ENCODE assay signal across 15 cellular contexts in genomic region chr15:62063851-62064635, GRCh38. TPM values are rescaled to one million over a fixed set of nuclear protein-coding genes. Genes with fewer than 3 reads are reported as not detected.
DNase-seq lines count a peak whose midpoint lies in the region; ATAC-seq, FAIRE-seq and TF ChIP-seq lines count a peak whose summit lies in the region.
"Had no signal": no experiment of that assay in that cellular context is flagged by ENCODE, and none has a peak within 500 bp of the region (broad histone marks: within the 10 kb centered on the region; RNA-seq: fewer than 3 reads in every experiment).

No MANE protein-coding gene starts in this region.

- H3K27me3 ChIP-seq in body of pancreas (no peaks in the 10 kb centered on the region), small intestine (ENCODE audit: control insufficient read depth in 2 of 2, insufficient read depth in 2 of 2, low read length in 2 of 2) (no peaks in the 10 kb centered on the region), spleen (replicated peaks in 1 of 7) (peaks cover 0 to 35% (median 7%) of the 10 kb centered on the region in 7 donors)

- TF ChIP-seq POLR2A in body of pancreas (IDR thresholded peaks at IDR 0.05) (no peak), spleen (IDR thresholded peaks at IDR 0.05) (no peak)

- H3K4me3 ChIP-seq in body of pancreas (no peak overlapping the region), small intestine (ENCODE audit: low read depth in 1 of 2, low read length in 2 of 2) (no peak overlapping the region), spleen (no peak overlapping the region)
- H3K4me3 ChIP-seq: BLaER1 treated with 17β-estradiol and CSF1 and Interleukin-3, amounts not matched to agents 10 nM and 100 nM; esophagus muscularis mucosa; tibial nerve had no signal

- in situ Hi-C loops in KBM-7 (cut with MboI; ENCODE audit: low pct_unique_long_range_greater_than_20kb, low sequenced_read_pairs), result no loop called here

- H3K9me3 ChIP-seq in body of pancreas (no peaks in the 10 kb centered on the region), small intestine (ENCODE audit: control insufficient read depth, low read depth) (no peaks in the 10 kb centered on the region), spleen (no peaks in the 10 kb centered on the region)
- H3K9me3 ChIP-seq: esophagus muscularis mucosa, tibial nerve had no signal

- H3K36me3 ChIP-seq in body of pancreas (replicated peaks in 1 of 2; ENCODE audit: insufficient read depth in 1 of 2, low read depth in 2 of 2) (no peaks in the 10 kb centered on the region), small intestine (ENCODE audit: control insufficient read depth in 2 of 2, insufficient read depth in 2 of 2, low read length in 2 of 2) (no peaks in the 10 kb centered on the region), spleen (no peaks in the 10 kb centered on the region)
- H3K36me3 ChIP-seq: BLaER1 treated with 17β-estradiol and CSF1 and Interleukin-3, amounts not matched to agents 10 nM and 100 nM; esophagus muscularis mucosa; tibial nerve had no signal

- ATAC-seq in body of pancreas (no peak), HG02610 (IDR thresholded peaks at IDR 0.05; ENCODE audit: unreplicated experiment) (no peak)

- WGBS in body of pancreas, 2 donors, result 27 to 30% methylated on average over 6 of the region's 6 CpGs
- 35 to 77% (median 47%) methylated on average over 6 of the region's 6 CpGs for WGBS in small intestine, 3 donors
- 86 to 90% (median 89%) methylated on average over 6 of the region's 6 CpGs for whole genome bisulfite sequencing in spleen, 5 donors

- no peak for FAIRE-seq in small intestine (lab: Jason Lieb, UNC)

- DNase-seq in HPDE6-E6E7 (ENCODE audit: extremely low spot score), result peak; percentile 32
- DNase-seq in body of pancreas, result peak in 3 of 4 donors; percentile 30 to 47 (median 31)
- DNase-seq in iris pigment epithelial cell (ENCODE audit: low read depth), result peak; percentile 81
- DNase-seq in small intestine, result peak; percentile 67
- no peak for DNase-seq in KBM-7
- DNase-seq in spleen, result no peak
- DNase-seq in stimulated activated CD4-positive, alpha-beta T cell treated with anti-CD3 and anti-CD28 coated beads, Interleukin-4, amount 100 ng/mL, for 4 hours, result no peak
- DNase-seq: activated naive CD4-positive, alpha-beta T cell treated with anti-CD3 and anti-CD28 coated beads for 36 hours; caudate nucleus had no signal

- TF ChIP-seq CTCF in body of pancreas (IDR thresholded peaks at IDR 0.05) (no peak), spleen (IDR thresholded peaks at IDR 0.05 in 8 of 11, conservative IDR thresholded peaks at IDR 0.05 in 3 of 11) (no peak)

- intact Hi-C loops in body of pancreas (cut with DNase I), result no loop called here
- intact Hi-C loops in spleen (cut with DNase I; ENCODE audit: low total_unique reads), result no loop called here

- H3K4me1 ChIP-seq in body of pancreas (peaks cover 44% of the 10 kb centered on the region), small intestine (ENCODE audit: control insufficient read depth in 2 of 2, insufficient read depth in 1 of 2, low read depth in 1 of 2, low read length in 1 of 2) (no peaks in the 10 kb centered on the region), spleen (peaks cover 17 to 49% (median 37%) of the 10 kb centered on the region in 6 donors)

- H3K27ac ChIP-seq in body of pancreas (peak overlapping the region; percentile 37 to 72 (median 64)), small intestine (ENCODE audit: low read depth in 1 of 2, low read length in 1 of 2) (no peak overlapping the region), spleen (no peak overlapping the region)
- H3K27ac ChIP-seq: BLaER1 treated with 17β-estradiol and CSF1 and Interleukin-3, amounts not matched to agents 10 nM and 100 nM; esophagus muscularis mucosa; tibial nerve had no signal

RNA-seq across cellular contexts. Expression of gene C2CD4A, which starts 2.7 kb away (rescaled TPM):
- total RNA-seq in body of pancreas (1 to 10 TPM; 1.6 to 2.1 TPM), spleen (not detected)
- polyA plus RNA-seq in small intestine (1 to 10 TPM in 1 of 3 donors, not detected in 2; 2.3 TPM), spleen (under 1 TPM; 0.04 to 0.08 (median 0.06) TPM)
- total RNA-seq: mesenteric fat pad, osteoblast had no signal

RNA-seq across cellular contexts. Expression of gene VPS13C, which starts 3.8 kb away (rescaled TPM):
- total RNA-seq in body of pancreas (10 to 100 TPM; 67.2 to 68.6 TPM), spleen (100 to 1,000 TPM; 128 to 194 (median 161) TPM)
- polyA plus RNA-seq in small intestine (10 to 100 TPM in 1 of 3 donors, 1 to 10 TPM in 2; 7.3 to 14.0 (median 9.2) TPM), spleen (10 to 100 TPM; 32.9 to 49.5 (median 34.7) TPM)

Comparison
In these comparisons a context has a peak if more than half of its experiments do, and no peak if none do; other contexts are left out.
1. DNase-seq: peak in HPDE6-E6E7 (single experiment), body of pancreas (3 of 4), iris pigment epithelial cell (single experiment) and small intestine (single experiment); none in KBM-7 (single experiment), spleen (single experiment) and stimulated activated CD4-positive, alpha-beta T cell treated with anti-CD3 and anti-CD28 coated beads, Interleukin-4, amount 100 ng/mL, for 4 hours (0 of 2).
2. H3K27ac ChIP-seq: peak in body of pancreas (4 of 4); none in small intestine (0 of 2) and spleen (0 of 8).